In genomic region chr16:24988593-24989338, GRCh38 we compare ENCODE assay signal across 8 cellular contexts. TPM values are rescaled to one million over a fixed set of nuclear protein-coding genes. Genes with fewer than 3 reads are reported as not detected.
DNase-seq lines count a peak whose midpoint lies in the region; ATAC-seq, FAIRE-seq and TF ChIP-seq lines count a peak whose summit lies in the region.

No MANE protein-coding gene starts in this region.

- no peak overlapping the region for H3K4me3 Mint-ChIP-seq in activated naive CD4-positive, alpha-beta T cell treated with anti-CD3 and anti-CD28 coated beads for 36 hours
- H3K4me3 Mint-ChIP-seq in activated naive CD4-positive, alpha-beta T cell treated with anti-CD3 and anti-CD28 coated beads, Interleukin-2, amount 10 ng/mL, durations not matched to agents 7 days and 5 days, result no peak overlapping the region
- no peak overlapping the region for H3K4me3 Mint-ChIP-seq in immature natural killer cell

- no peak for TF ChIP-seq RAD21 in GM12878 (IDR thresholded peaks at IDR 0.05; ENCODE audit: insufficient read depth, low read depth, low read length)

- H4K20me1 ChIP-seq in GM12878 (ENCODE audit: control insufficient read depth, insufficient read depth), result peaks cover 22% of the 10 kb centered on the region

- no TSS peak for BruUV-seq in GM12878 (replicated peaks; lab: Mats Ljungman, UMichigan)

- no peaks in the 10 kb centered on the region; the same call in 2 of the 3 replicates for H3K9me3 ChIP-seq in GM12878 (replicated peaks; ENCODE audit: control insufficient read depth, insufficient read depth, low read length)

- TF ChIP-seq EP300 in GM12878 (IDR thresholded peaks at IDR 0.05; ENCODE audit: borderline replicate concordance in 1 of 2, control insufficient read depth in 1 of 2, low read depth in 2 of 2, low read length in 2 of 2), result no peak

- no peak overlapping the region for H3K27ac ChIP-seq in GM12878 (ENCODE audit: control insufficient read depth, insufficient read depth)

- H3K27ac Mint-ChIP-seq in activated naive CD4-positive, alpha-beta T cell treated with anti-CD3 and anti-CD28 coated beads for 36 hours, result no peak overlapping the region
- H3K27ac Mint-ChIP-seq in activated naive CD4-positive, alpha-beta T cell treated with anti-CD3 and anti-CD28 coated beads, Interleukin-2, amount 10 ng/mL, durations not matched to agents 7 days and 5 days, result no peak overlapping the region
- H3K27ac Mint-ChIP-seq in immature natural killer cell, result peak overlapping the region in 4 of 6 donors; percentile 17 to 70 (median 53)

- POLR2A ChIA-PET in GM12878 (lab: Charles Lee), result interaction anchor here (1.0 to 3.2 kb wide), 5 partner anchors 9 to 41 kb away, joined by 3 to 9 read pairs (median 5); no protein-coding TSS in a partner anchor

- H3K4me1 ChIP-seq in GM12878 (ENCODE audit: control insufficient read depth, insufficient read depth, low read length), result peaks cover 51% of the 10 kb centered on the region

- H3K79me2 ChIP-seq in GM12878 (ENCODE audit: control insufficient read depth, insufficient read depth, low read length), result peaks cover 97% of the 10 kb centered on the region

- no peak overlapping the region for H3K9ac ChIP-seq in GM12878 (ENCODE audit: control insufficient read depth, insufficient read depth, low read length)

- H3K9me3 Mint-ChIP-seq in activated naive CD4-positive, alpha-beta T cell treated with anti-CD3 and anti-CD28 coated beads for 36 hours, result no peaks in the 10 kb centered on the region
- no peaks in the 10 kb centered on the region for H3K9me3 Mint-ChIP-seq in activated naive CD4-positive, alpha-beta T cell treated with anti-CD3 and anti-CD28 coated beads, Interleukin-2, amount 10 ng/mL, durations not matched to agents 7 days and 5 days
- H3K9me3 Mint-ChIP-seq in immature natural killer cell, result no peaks in the 10 kb centered on the region

- H3K36me3 ChIP-seq in GM12878 (ENCODE audit: control insufficient read depth in 2 of 2, insufficient read depth in 2 of 2, low read length in 1 of 2), result peaks cover 4 to 7% of the 10 kb centered on the region in 2 experiments; a peak in 2 of 4 replicates

- TF ChIP-seq POLR2A in GM12878 (IDR thresholded peaks at IDR 0.05; ENCODE audit: low read depth, low read length), result no peak

- no peak for FAIRE-seq in GM12878 (lab: Jason Lieb, UNC)

- H3K27me3 Mint-ChIP-seq in activated naive CD4-positive, alpha-beta T cell treated with anti-CD3 and anti-CD28 coated beads for 36 hours (ENCODE audit: low read depth), result no peaks in the 10 kb centered on the region
- H3K27me3 Mint-ChIP-seq in activated naive CD4-positive, alpha-beta T cell treated with anti-CD3 and anti-CD28 coated beads, Interleukin-2, amount 10 ng/mL, durations not matched to agents 7 days and 5 days, result no peaks in the 10 kb centered on the region
- no peaks in the 10 kb centered on the region for H3K27me3 Mint-ChIP-seq in immature natural killer cell (ENCODE audit: low read depth in 3 of 3)

- ATAC-seq in GM12878, result peak; percentile 32

- peak overlapping the region; percentile 44; the same call in 1 of the 2 replicates for H3K4me2 ChIP-seq in GM12878 (ENCODE audit: control insufficient read depth, insufficient read depth)

- peaks cover 76% of the 10 kb centered on the region for H3K4me1 Mint-ChIP-seq in activated naive CD4-positive, alpha-beta T cell treated with anti-CD3 and anti-CD28 coated beads for 36 hours (ENCODE audit: low read depth)
- peaks cover 30% of the 10 kb centered on the region for H3K4me1 Mint-ChIP-seq in activated naive CD4-positive, alpha-beta T cell treated with anti-CD3 and anti-CD28 coated beads, Interleukin-2, amount 10 ng/mL, durations not matched to agents 7 days and 5 days
- H3K4me1 Mint-ChIP-seq in immature natural killer cell, result peaks cover 64 to 73% of the 10 kb centered on the region in 2 donors

- no peak for TF ChIP-seq CTCF in GM12878 (IDR thresholded peaks at IDR 0.05 in 2 of 3, conservative IDR thresholded peaks at IDR 0.05 in 1 of 3; ENCODE audit: control insufficient read depth in 2 of 3, extremely low read depth in 1 of 3, insufficient read depth in 1 of 3, low read depth in 3 of 3, low read length in 3 of 3)

- DNase-seq in activated naive CD4-positive, alpha-beta T cell treated with anti-CD3 and anti-CD28 coated beads for 36 hours, result peak; percentile 55
- DNase-seq in activated naive CD4-positive, alpha-beta T cell treated with anti-CD3 and anti-CD28 coated beads, Interleukin-2, amount 10 ng/mL, durations not matched to agents 7 days and 5 days, result no peak
- DNase-seq in GM12878 (ENCODE audit: low read depth, low spot score), result no peak
- DNase-seq in immature natural killer cell, result no peak
- DNase-seq in stimulated activated CD4-positive, alpha-beta T cell treated with anti-CD3 and anti-CD28 coated beads, Interleukin-4, amount 100 ng/mL, for 1 hour, result peak; percentile 16
- no peak for DNase-seq in DMS153 (lab: John Stamatoyannopoulos, UW)
- no peak for DNase-seq in activated CD4-positive, alpha-beta T cell treated with anti-CD3 and anti-CD28 coated beads for 4 hours
- DNase-seq in NCI-H446 treated with DMSO at 0.1 percent for 48 hours (lab: John Stamatoyannopoulos, UW), result no peak

- in situ Hi-C loops in GM12878 (cut with MboI), result no loop called here

- 75% methylated on average over 8 of the region's 8 CpGs for WGBS in GM12878 (ENCODE audit: insufficient coverage, insufficient replicate concordance, low lambda C conversion rate, missing lambda C conversion rate)

- intact Hi-C loops in activated naive CD4-positive, alpha-beta T cell treated with anti-CD3 and anti-CD28 coated beads for 36 hours (cut with micrococcal nuclease), result no loop called here
- intact Hi-C loops in GM12878 (cut with micrococcal nuclease; ENCODE audit: unreplicated experiment), result no loop called here

- RAD21 ChIA-PET in GM12878 (lab: Charles Lee; ENCODE audit: unreplicated experiment), result interaction anchor here (1.1 to 1.9 kb wide), 4 partner anchors 9 to 27 kb away, joined by 3 to 10 read pairs (median 6); partner anchors contain the start of gene ARHGAP17

- no peaks in the 10 kb centered on the region for H3K27me3 ChIP-seq in GM12878 (replicated peaks in 1 of 2; ENCODE audit: control insufficient read depth in 2 of 2, insufficient read depth in 2 of 2, low read length in 1 of 2)

- H3K36me3 Mint-ChIP-seq in activated naive CD4-positive, alpha-beta T cell treated with anti-CD3 and anti-CD28 coated beads for 36 hours (ENCODE audit: low read depth), result no peaks in the 10 kb centered on the region
- peaks cover 2% of the 10 kb centered on the region for H3K36me3 Mint-ChIP-seq in activated naive CD4-positive, alpha-beta T cell treated with anti-CD3 and anti-CD28 coated beads, Interleukin-2, amount 10 ng/mL, durations not matched to agents 7 days and 5 days
- H3K36me3 Mint-ChIP-seq in immature natural killer cell, result no peaks in the 10 kb centered on the region

- no peak overlapping the region for H2AFZ ChIP-seq in GM12878 (ENCODE audit: control insufficient read depth, low read depth, low read length)

- CTCF ChIA-PET in activated naive CD4-positive, alpha-beta T cell treated with anti-CD3 and anti-CD28 coated beads for 36 hours (lab: Charles Lee), result interaction anchor here (0.7 to 1.5 kb wide), 3 partner anchors 21 to 43 kb away, joined by 3 read pairs; no protein-coding TSS in a partner anchor
- CTCF ChIA-PET in activated naive CD4-positive, alpha-beta T cell treated with anti-CD3 and anti-CD28 coated beads, Interleukin-2, amount 10 ng/mL, durations not matched to agents 7 days and 5 days (lab: Charles Lee), result interaction anchor here (0.5 to 1.2 kb wide), 2 partner anchors 13 to 282 kb away, joined by 3 read pairs; no protein-coding TSS in a partner anchor
- CTCF ChIA-PET in GM12878 (lab: Yijun Ruan, JAX), result interaction anchor here (0.9 to 1.3 kb wide), 4 partner anchors 10 to 29 kb away, joined by 3 to 5 read pairs (median 4); no protein-coding TSS in a partner anchor

- SMC1A ChIA-PET in GM12878 (lab: Charles Lee; ENCODE audit: uncharacterized antibody, unreplicated experiment), result interaction anchor here (1.1 to 8.4 kb wide), 9 partner anchors 9 to 63 kb away, joined by 3 to 57 read pairs (median 7); partner anchors contain the start of gene ARHGAP17

- no peak overlapping the region for H3K4me3 ChIP-seq in GM12878

TF ChIP-seq in GM12878, 131 proteins besides CTCF, POLR2A, EP300 and RAD21 (continues in another document):
- no peak for TF ChIP-seq MLLT1 (IDR thresholded peaks at IDR 0.05)
- no peak for TF ChIP-seq GABPA (IDR thresholded peaks at IDR 0.05; ENCODE audit: low read depth)
- no peak for TF ChIP-seq IRF4 (IDR thresholded peaks at IDR 0.05; ENCODE audit: low read depth, low read length)
- no peak for TF ChIP-seq CEBPB (IDR thresholded peaks at IDR 0.05; ENCODE audit: borderline replicate concordance in 1 of 2, low read depth in 2 of 2, low read length in 2 of 2)

RNA-seq across cellular contexts. Expression of gene ARHGAP17, which starts 26.4 kb away (rescaled TPM):
- total RNA-seq in activated naive CD4-positive, alpha-beta T cell treated with anti-CD3 and anti-CD28 coated beads for 36 hours, result 10 to 100 TPM; 48.6 to 49.2 TPM
- 627 and 659 TPM in 2 replicates for total RNA-seq in GM12878 (2013; cell fraction: nucleolus; rRNA removed)
- total RNA-seq in GM12878 (2014; rRNA removed), result 47.7 and 55.1 TPM in 2 replicates
- total RNA-seq in GM12878 (2014; rRNA removed; fragmentation: Illumina TruSeq; extraction: Trizol), result 45.4 and 48.3 TPM in 2 replicates
- total RNA-seq in GM12878 (2021), result 181 and 199 TPM in 2 replicates
- 127 TPM for polyA plus RNA-seq in GM12878 (2011; ENCODE audit: low read depth)
- 71.1 and 75.0 TPM in 2 replicates for polyA plus RNA-seq in GM12878 (2011; rRNA removed)
- 82.6 and 128 TPM in 2 replicates for polyA plus RNA-seq in GM12878 (2011; cell fraction: cytosol; rRNA removed)
- 239 and 261 TPM in 2 replicates for polyA plus RNA-seq in GM12878 (2011; cell fraction: nucleus; rRNA removed)
- 118 and 141 TPM in 2 replicates for polyA plus RNA-seq in GM12878 (2012)
- 150 and 173 TPM in 2 replicates for polyA plus RNA-seq in GM12878 (2014; fragmentation: Illumina TruSeq; extraction: Trizol)
- polyA plus RNA-seq in GM12878 (2014; fragmentation: Nextera tagmentation; extraction: Ambion mirVana), result 10 to 100 TPM; 31.4 to 49.9 TPM
- 63.7 and 73.8 TPM in 2 replicates for polyA plus RNA-seq in GM12878 (2014; rRNA removed)
- polyA plus RNA-seq in GM12878 (2016; fragmentation: Nextera tagmentation; extraction: Ambion mirVana), result 100 to 1,000 TPM; 118 to 123 TPM
- polyA minus RNA-seq in GM12878 (2011; rRNA and poly(A)+ RNA removed), result 174 and 187 TPM in 2 replicates
- polyA minus RNA-seq in GM12878 (2011; cell fraction: cytosol; rRNA and poly(A)+ RNA removed), result 84.1 and 85.0 TPM in 2 replicates
- 138 and 190 TPM in 2 replicates for polyA minus RNA-seq in GM12878 (2011; cell fraction: nucleus; rRNA and poly(A)+ RNA removed)
- 10 to 100 TPM; 12.0 to 35.9 (median 14.5) TPM for polyA plus RNA-seq in immature natural killer cell

Comparison
In these comparisons a context has a peak if more than half of its experiments do, and no peak if none do; other contexts are left out.
1. DNase-seq: peak in activated naive CD4-positive, alpha-beta T cell treated with anti-CD3 and anti-CD28 coated beads for 36 hours (single experiment) and stimulated activated CD4-positive, alpha-beta T cell treated with anti-CD3 and anti-CD28 coated beads, Interleukin-4, amount 100 ng/mL, for 1 hour (single experiment); none in activated naive CD4-positive, alpha-beta T cell treated with anti-CD3 and anti-CD28 coated beads, Interleukin-2, amount 10 ng/mL, durations not matched to agents 7 days and 5 days (single experiment), GM12878 (single experiment), immature natural killer cell (0 of 3), DMS153 (single experiment), activated CD4-positive, alpha-beta T cell treated with anti-CD3 and anti-CD28 coated beads for 4 hours (0 of 2) and NCI-H446 treated with DMSO at 0.1 percent for 48 hours (single experiment).
2. H3K27ac Mint-ChIP-seq: peak in immature natural killer cell (4 of 6); none in activated naive CD4-positive, alpha-beta T cell treated with anti-CD3 and anti-CD28 coated beads for 36 hours (single experiment) and activated naive CD4-positive, alpha-beta T cell treated with anti-CD3 and anti-CD28 coated beads, Interleukin-2, amount 10 ng/mL, durations not matched to agents 7 days and 5 days (single experiment).